Comparison of ENCODE assay signal across 1 cellular context in genomic region chr5:54307583-54307982, GRCh38.
TF ChIP-seq lines count a peak whose summit lies in the region.

No MANE protein-coding gene starts in this region.

TF ChIP-seq in IMR-90, 13 proteins besides CTCF, POLR2A, EP300 and RAD21:
- TF ChIP-seq ELK1 (IDR thresholded peaks at IDR 0.05; ENCODE audit: borderline replicate concordance, low read depth, low read length), result no peak
- no peak for TF ChIP-seq USF2 (IDR thresholded peaks at IDR 0.05; ENCODE audit: low read depth, low read length)
